ENCODE assay signal across 9 cellular contexts in genomic region chr1:203307690-203308126, GRCh38. TPM values are rescaled to one million over a fixed set of nuclear protein-coding genes. Genes with fewer than 3 reads are reported as not detected.
DNase-seq lines count a peak whose midpoint lies in the region; ATAC-seq, FAIRE-seq and TF ChIP-seq lines count a peak whose summit lies in the region.
"Had no signal": no experiment of that assay in that cellular context is flagged by ENCODE, and none has a peak within 500 bp of the region (broad histone marks: within the 10 kb centered on the region; RNA-seq: fewer than 3 reads in every experiment).

No MANE protein-coding gene starts in this region.

- POLR2A ChIA-PET in HepG2 (lab: Yijun Ruan, JAX): interaction anchor here (1.1 to 6.3 kb wide), 4 partner anchors 9 to 25 kb away, joined by 3 to 77 read pairs (median 7); no protein-coding TSS in a partner anchor

- H3K4me3 ChIP-seq in HepG2 (replicated peaks in 1 of 3; ENCODE audit: insufficient read depth in 1 of 3, low read depth in 2 of 3, low read length in 3 of 3): no peak overlapping the region

- no peak for ATAC-seq in HepG2
- ATAC-seq in HG02588 (IDR thresholded peaks at IDR 0.05; ENCODE audit: unreplicated experiment): no peak

- BruUV-seq in HepG2 (replicated peaks; lab: Mats Ljungman, UMichigan): no TSS peak

- no peak overlapping the region for H3K9ac ChIP-seq in HepG2 (ENCODE audit: insufficient read depth, low read depth, low read length)

- H4K20me1 ChIP-seq in HepG2 (ENCODE audit: insufficient read depth, low read length): no peaks in the 10 kb centered on the region

- H3K9me3 ChIP-seq in HepG2 (ENCODE audit: low read length): no peaks in the 10 kb centered on the region

- intact Hi-C loops in HepG2 (cut with micrococcal nuclease; ENCODE audit: unreplicated experiment): no loop called here

- TF ChIP-seq CTCF in HepG2 (CRISPR knock-in tag; IDR thresholded peaks at IDR 0.05): no peak

- TF ChIP-seq POLR2A in HepG2 (IDR thresholded peaks at IDR 0.05; ENCODE audit: insufficient read depth in 1 of 2, low read depth in 2 of 2, low read length in 2 of 2): no peak

- H3K27ac Mint-ChIP-seq in T-helper 1 cell treated with Interleukin-12 subunit alpha and Interleukin-12 subunit beta and Interleukin-4 antibody, amounts not matched to agents 30 μg/mL and 1 μg/mL, for 36 hours: peak overlapping the region; percentile 91

- H3K9me3 Mint-ChIP-seq in T-helper 1 cell treated with Interleukin-12 subunit alpha and Interleukin-12 subunit beta and Interleukin-4 antibody, amounts not matched to agents 30 μg/mL and 1 μg/mL, for 36 hours: no peaks in the 10 kb centered on the region

- H3K4me2 ChIP-seq in HepG2 (ENCODE audit: low read depth, low read length): peak overlapping the region; percentile 17; the same call in 1 of the 2 replicates

- WGBS in HepG2 (ENCODE audit: low lambda C conversion rate): 88% methylated on average over 2 of the region's 2 CpGs

- H3K27ac ChIP-seq in angular gyrus (ENCODE audit: low read depth, low read length) (peak overlapping the region; percentile 17), HepG2 (ENCODE audit: extremely low read length, insufficient read depth, low read length) (no peak overlapping the region), substantia nigra (ENCODE audit: low read depth, low read length, poor library complexity, severe bottlenecking) (peak overlapping the region; percentile 97)

- H3K4me3 Mint-ChIP-seq in T-helper 1 cell treated with Interleukin-12 subunit alpha and Interleukin-12 subunit beta and Interleukin-4 antibody, amounts not matched to agents 30 μg/mL and 1 μg/mL, for 36 hours: peak overlapping the region; percentile 97

- peaks cover 0 to 18% of the 10 kb centered on the region in 2 experiments; a peak in 3 of 5 replicates for H3K27me3 ChIP-seq in HepG2 (ENCODE audit: control insufficient read depth in 1 of 2, insufficient read depth in 2 of 2, low read length in 2 of 2)

- no peak for TF ChIP-seq EP300 in HepG2 (IDR thresholded peaks at IDR 0.05; ENCODE audit: low read depth in 2 of 2, low read length in 2 of 2)
- no peak for TF ChIP-seq EP300 in HepG2 (CRISPR knock-in tag; IDR thresholded peaks at IDR 0.05; ENCODE audit: borderline replicate concordance)

- peaks cover 13% of the 10 kb centered on the region for H3K79me2 ChIP-seq in HepG2 (ENCODE audit: insufficient read depth, low read length)

- TF ChIP-seq RAD21 in HepG2 (CRISPR knock-in tag; IDR thresholded peaks at IDR 0.05): no peak

- H3K27me3 Mint-ChIP-seq in T-helper 1 cell treated with Interleukin-12 subunit alpha and Interleukin-12 subunit beta and Interleukin-4 antibody, amounts not matched to agents 30 μg/mL and 1 μg/mL, for 36 hours (ENCODE audit: low read depth): no peaks in the 10 kb centered on the region

- H3K4me1 ChIP-seq in HepG2 (ENCODE audit: insufficient read depth, low read length): peaks cover 42% of the 10 kb centered on the region

- FAIRE-seq in HepG2 (lab: Jason Lieb, UNC): no peak
- FAIRE-seq: A204.1 had no signal

- CTCF ChIA-PET in HepG2 (lab: Yijun Ruan, JAX; ENCODE audit: low intra/inter-chr PET ratio, low total read pairs): no interaction called here

- DNase-seq in T-helper 1 cell (no peak), HepG2 (ENCODE audit: low spot score) (no peak), substantia nigra (lab: John Stamatoyannopoulos, UW) (no peak), NCI-H2196 treated with DMSO at 0.1 percent for 48 hours (lab: John Stamatoyannopoulos, UW; ENCODE audit: unreplicated experiment) (no peak), SHP77 treated with DMSO at 0.1 percent for 48 hours (lab: John Stamatoyannopoulos, UW) (no peak)

- peaks cover 53% of the 10 kb centered on the region for H3K4me1 Mint-ChIP-seq in T-helper 1 cell treated with Interleukin-12 subunit alpha and Interleukin-12 subunit beta and Interleukin-4 antibody, amounts not matched to agents 30 μg/mL and 1 μg/mL, for 36 hours (ENCODE audit: low read depth)

- in situ Hi-C loops in HepG2 (cut with HindIII; ENCODE audit: extremely low pct_ligation_motif_present, low pct_unique_long_range_greater_than_20kb): no loop called here

- H2AFZ ChIP-seq in HepG2 (ENCODE audit: low read length): no peak overlapping the region

- peaks cover 0 to 3% of the 10 kb centered on the region in 2 experiments; a peak in 1 of 5 replicates for H3K36me3 ChIP-seq in HepG2 (replicated peaks in 1 of 2; ENCODE audit: control insufficient read depth in 1 of 2, insufficient read depth in 2 of 2, low read length in 2 of 2)

- peaks cover 51% of the 10 kb centered on the region for H3K36me3 Mint-ChIP-seq in T-helper 1 cell treated with Interleukin-12 subunit alpha and Interleukin-12 subunit beta and Interleukin-4 antibody, amounts not matched to agents 30 μg/mL and 1 μg/mL, for 36 hours (ENCODE audit: low read depth)

TF ChIP-seq in HepG2, 621 proteins besides CTCF, POLR2A, EP300 and RAD21 (continues in another document):
- TF ChIP-seq TFDP1 (CRISPR knock-in tag; IDR thresholded peaks at IDR 0.05; ENCODE audit: borderline replicate concordance): no peak
- TF ChIP-seq ZNF230 (CRISPR knock-in tag; IDR thresholded peaks at IDR 0.05): no peak
- no peak for TF ChIP-seq ZKSCAN5 (CRISPR knock-in tag; IDR thresholded peaks at IDR 0.05)
- no peak for TF ChIP-seq RARA (CRISPR knock-in tag; IDR thresholded peaks at IDR 0.05)

RNA-seq across cellular contexts. Expression of gene BTG2, which starts 2.4 kb away (rescaled TPM):
- 18.3 and 18.7 TPM in 2 replicates for total RNA-seq in HepG2 (2016; rRNA removed; fragmentation: Illumina TruSeq; extraction: Trizol)
- total RNA-seq in HepG2 (2016; cell fraction: cytosol; rRNA removed; fragmentation: Illumina TruSeq; extraction: Trizol; ENCODE audit: low read depth): 2.8 and 3.5 TPM in 2 replicates
- 15.4 and 19.8 TPM in 2 replicates for total RNA-seq in HepG2 (2016; cell fraction: insoluble cytoplasmic fraction; rRNA removed; fragmentation: Illumina TruSeq; extraction: Trizol)
- 11.7 and 12.9 TPM in 2 replicates for total RNA-seq in HepG2 (2016; cell fraction: membrane; rRNA removed; fragmentation: Illumina TruSeq; extraction: Trizol)
- total RNA-seq in HepG2 (2016; cell fraction: nucleus; rRNA removed; fragmentation: Illumina TruSeq; extraction: Trizol): 11.8 and 13.3 TPM in 2 replicates
- 13.6 and 16.7 TPM in 2 replicates for polyA plus RNA-seq in HepG2 (2011; rRNA removed)
- 11.2 and 13.0 TPM in 2 replicates for polyA plus RNA-seq in HepG2 (2011; cell fraction: cytosol; rRNA removed)
- polyA plus RNA-seq in HepG2 (2011; cell fraction: nucleus; rRNA removed): 8.6 and 10.6 TPM in 2 replicates
- 4.4 and 7.3 TPM in 2 replicates for polyA plus RNA-seq in HepG2 (2012)
- polyA plus RNA-seq in HepG2 (2016; cell fraction: cytosol; fragmentation: Illumina TruSeq; extraction: Trizol; ENCODE audit: low read depth): 2.1 and 2.2 TPM in 2 replicates
- polyA plus RNA-seq in HepG2 (2016; cell fraction: insoluble cytoplasmic fraction; fragmentation: Illumina TruSeq; extraction: Trizol; ENCODE audit: low read depth): 18.8 and 19.2 TPM in 2 replicates
- 6.5 and 7.0 TPM in 2 replicates for polyA plus RNA-seq in HepG2 (2016; cell fraction: membrane; fragmentation: Illumina TruSeq; extraction: Trizol; ENCODE audit: low read depth)
- polyA plus RNA-seq in HepG2 (2016; cell fraction: nucleus; fragmentation: Illumina TruSeq; extraction: Trizol; ENCODE audit: insufficient read depth, low read depth): 18.0 and 19.6 TPM in 2 replicates
- polyA minus RNA-seq in HepG2 (2011; rRNA and poly(A)+ RNA removed; ENCODE audit: low replicate concordance): 9.6 and 12.5 TPM in 2 replicates
- polyA minus RNA-seq in HepG2 (2011; cell fraction: cytosol; rRNA and poly(A)+ RNA removed): 8.5 and 9.2 TPM in 2 replicates
- polyA minus RNA-seq in HepG2 (2011; cell fraction: nucleus; rRNA and poly(A)+ RNA removed): 4.9 and 8.8 TPM in 2 replicates

RNA-seq across cellular contexts. Expression of gene FMOD, which starts 43.2 kb away (rescaled TPM):
- total RNA-seq in HepG2 (2016; rRNA removed; fragmentation: Illumina TruSeq; extraction: Trizol): not detected in 2 replicates
- not detected in 2 replicates for total RNA-seq in HepG2 (2016; cell fraction: cytosol; rRNA removed; fragmentation: Illumina TruSeq; extraction: Trizol; ENCODE audit: low read depth)
- total RNA-seq in HepG2 (2016; cell fraction: insoluble cytoplasmic fraction; rRNA removed; fragmentation: Illumina TruSeq; extraction: Trizol): not detected in 2 replicates
- total RNA-seq in HepG2 (2016; cell fraction: membrane; rRNA removed; fragmentation: Illumina TruSeq; extraction: Trizol): not detected in 2 replicates
- not detected in 2 replicates for total RNA-seq in HepG2 (2016; cell fraction: nucleus; rRNA removed; fragmentation: Illumina TruSeq; extraction: Trizol)
- polyA plus RNA-seq in HepG2 (2011; rRNA removed): 0.04 and 0.08 TPM in 2 replicates
- 0.08 TPM in 2 replicates for polyA plus RNA-seq in HepG2 (2011; cell fraction: cytosol; rRNA removed)
- not detected in 2 replicates for polyA plus RNA-seq in HepG2 (2011; cell fraction: nucleus; rRNA removed)
- polyA plus RNA-seq in HepG2 (2012): not detected in 2 replicates
- polyA plus RNA-seq in HepG2 (2016; cell fraction: cytosol; fragmentation: Illumina TruSeq; extraction: Trizol; ENCODE audit: low read depth): not detected in 2 replicates
- polyA plus RNA-seq in HepG2 (2016; cell fraction: insoluble cytoplasmic fraction; fragmentation: Illumina TruSeq; extraction: Trizol; ENCODE audit: low read depth): not detected in 2 replicates
- not detected in 2 replicates for polyA plus RNA-seq in HepG2 (2016; cell fraction: membrane; fragmentation: Illumina TruSeq; extraction: Trizol; ENCODE audit: low read depth)
- polyA plus RNA-seq in HepG2 (2016; cell fraction: nucleus; fragmentation: Illumina TruSeq; extraction: Trizol; ENCODE audit: insufficient read depth, low read depth): not detected in 2 replicates
- polyA minus RNA-seq in HepG2 (2011; rRNA and poly(A)+ RNA removed; ENCODE audit: low replicate concordance): not detected in 2 replicates
- not detected in 2 replicates for polyA minus RNA-seq in HepG2 (2011; cell fraction: cytosol; rRNA and poly(A)+ RNA removed)
- polyA minus RNA-seq in HepG2 (2011; cell fraction: nucleus; rRNA and poly(A)+ RNA removed): not detected in 2 replicates
